8 cellular contexts compared by ENCODE assay signal in the genomic region with DNA sequence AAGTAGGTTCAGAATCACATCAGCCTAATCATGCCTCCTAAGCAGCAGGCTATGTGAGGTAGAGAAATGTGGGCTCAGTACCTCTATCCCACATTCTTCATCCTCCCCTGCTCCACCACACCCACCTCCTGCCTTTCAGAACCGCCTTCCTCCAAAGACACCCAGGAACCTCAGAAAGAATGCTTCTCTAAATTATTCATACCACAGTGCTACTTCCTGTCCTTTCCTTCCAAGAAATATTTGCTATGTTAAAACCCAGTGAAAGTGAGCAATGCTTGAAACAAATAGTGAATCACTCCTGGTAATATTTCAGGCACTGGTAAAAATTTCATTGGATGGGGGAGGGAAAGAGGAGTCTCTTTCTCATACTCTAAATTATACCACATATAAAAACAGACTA. TPM values are rescaled to one million over a fixed set of nuclear protein-coding genes. Genes with fewer than 3 reads are reported as not detected.
DNase-seq lines count a peak whose midpoint lies in the region; ATAC-seq and TF ChIP-seq lines count a peak whose summit lies in the region.

No MANE protein-coding gene starts in this region.

- no peak for TF ChIP-seq CTCF in kidney epithelial cell (IDR thresholded peaks at IDR 0.05; ENCODE audit: insufficient read depth, low read length, poor library complexity, severe bottlenecking)
- TF ChIP-seq CTCF in testis (IDR thresholded peaks at IDR 0.05), result no peak

- H3K27ac Mint-ChIP-seq in activated naive CD4-positive, alpha-beta T cell treated with anti-CD3 and anti-CD28 coated beads, Interleukin-2, amount 50 U/mL, for 72 hours, result peak overlapping the region; percentile 90 to 99

- ATAC-seq in activated naive CD4-positive, alpha-beta T cell treated with anti-CD3 and anti-CD28 coated beads, Interleukin-2, amount 50 U/mL, for 72 hours, result peak; percentile 39 to 66
- no peak for ATAC-seq in GM21381 (IDR thresholded peaks at IDR 0.05; ENCODE audit: unreplicated experiment)
- ATAC-seq in GM21717 (IDR thresholded peaks at IDR 0.05; ENCODE audit: unreplicated experiment), result no peak
- no peak for ATAC-seq in GM19035 (IDR thresholded peaks at IDR 0.05; ENCODE audit: unreplicated experiment)

- DNase-seq in A172 (ENCODE audit: low spot score) (peak; percentile 94), HK-2 (ENCODE audit: unreplicated experiment) (peak; percentile 46), kidney epithelial cell (ENCODE audit: low read depth) (peak; percentile 72), testis (no peak)
- DNase-seq in activated naive CD4-positive, alpha-beta T cell treated with anti-CD3 and anti-CD28 coated beads, Interleukin-2, amount 50 U/mL, for 72 hours (ENCODE audit: low spot score in 2 of 2), result peak in 1 of 2 donors; percentile 20

- WGBS in testis, 2 donors, result 41 to 52% methylated on average over 1 of the region's 1 CpG

- H3K27me3 ChIP-seq in kidney epithelial cell (ENCODE audit: control insufficient read depth, insufficient read depth, low read length), result no peaks in the 10 kb centered on the region
- H3K27me3 ChIP-seq in testis, result no peaks in the 10 kb centered on the region

- TF ChIP-seq POLR2A in testis (IDR thresholded peaks at IDR 0.05), result no peak

- intact Hi-C loops in testis (cut with DNase I; ENCODE audit: low total_unique reads), result no loop called here

- H3K36me3 Mint-ChIP-seq in activated naive CD4-positive, alpha-beta T cell treated with anti-CD3 and anti-CD28 coated beads, Interleukin-2, amount 50 U/mL, for 72 hours, result peaks cover 0 to 10% of the 10 kb centered on the region in 2 donors

- no peaks in the 10 kb centered on the region for H3K36me3 ChIP-seq in kidney epithelial cell (ENCODE audit: control insufficient read depth, insufficient read depth, low read length)
- no peaks in the 10 kb centered on the region for H3K36me3 ChIP-seq in testis (ENCODE audit: low read depth, missing control alignments)

- no peak overlapping the region for H3K4me3 ChIP-seq in kidney epithelial cell (ENCODE audit: low read depth, low read length)
- no peak overlapping the region for H3K4me3 ChIP-seq in testis

- no peaks in the 10 kb centered on the region for H3K9me3 ChIP-seq in testis

- no peak overlapping the region for H3K27ac ChIP-seq in testis

- peaks cover 4% of the 10 kb centered on the region for H3K4me1 ChIP-seq in testis

- H3K9me3 Mint-ChIP-seq in activated naive CD4-positive, alpha-beta T cell treated with anti-CD3 and anti-CD28 coated beads, Interleukin-2, amount 50 U/mL, for 72 hours, result peaks cover 0 to 4% of the 10 kb centered on the region in 2 donors

RNA-seq across cellular contexts. Expression of gene CREB1, which starts 24.0 kb away (rescaled TPM):
- total RNA-seq in A172 (2014; rRNA removed; shearing (Covaris generic)), result 69.1 and 73.3 TPM in 2 replicates
- 10 to 100 TPM; 68.1 to 89.3 TPM for total RNA-seq in activated naive CD4-positive, alpha-beta T cell treated with anti-CD3 and anti-CD28 coated beads, Interleukin-2, amount 50 U/mL, for 72 hours
- 54.5 and 54.8 TPM in 2 replicates for total RNA-seq in kidney epithelial cell
- total RNA-seq in testis, result 10 to 100 TPM; 71.3 to 96.5 TPM
- polyA plus RNA-seq in testis (ENCODE audit: insufficient read depth, low read depth, low replicate concordance), result 132 TPM

Comparison
In these comparisons a context has a peak if more than half of its experiments do, and no peak if none do; other contexts are left out.
1. ATAC-seq: peak in activated naive CD4-positive, alpha-beta T cell treated with anti-CD3 and anti-CD28 coated beads, Interleukin-2, amount 50 U/mL, for 72 hours (2 of 2); none in GM21381 (single experiment), GM21717 (single experiment) and GM19035 (single experiment).